ENCODE assay signal across 25 cellular contexts in the genomic region with DNA sequence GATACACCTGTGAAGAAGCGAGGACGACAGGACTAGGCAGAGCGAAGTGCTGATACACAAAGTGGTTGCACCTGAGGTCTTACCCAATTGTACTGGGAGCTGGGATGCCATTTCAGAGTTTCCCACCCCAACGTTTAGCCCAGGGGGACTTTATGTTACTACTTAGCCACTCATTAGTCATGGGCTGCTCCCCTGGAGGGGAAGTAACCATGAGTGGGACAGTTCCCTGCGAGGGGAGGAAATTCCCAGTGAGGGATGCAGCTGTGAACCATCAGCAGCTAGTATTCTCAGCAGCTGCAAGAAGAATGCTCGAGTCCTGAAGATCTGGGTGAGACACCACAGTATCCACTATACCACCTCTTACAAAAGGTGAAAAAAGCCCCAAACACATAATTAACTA.
"Had no signal": no experiment of that assay in that cellular context is flagged by ENCODE, and none has a peak within 500 bp of the region (broad histone marks: within the 10 kb centered on the region; RNA-seq: fewer than 3 reads in every experiment).

No MANE protein-coding gene starts in this region.

- H3K4me1 Mint-ChIP-seq: activated B cell treated with CpG ODN at 0.5 μM for 24 hours; activated CD4-positive, alpha-beta T cell treated with anti-CD3 and anti-CD28 coated beads, Interleukin-2, amount 10 ng/mL, durations not matched to agents 24 days and 14 days; activated CD8-positive, alpha-beta memory T cell treated with anti-CD3 and anti-CD28 coated beads, Interleukin-2, amount 10 ng/mL, durations not matched to agents 7 days and 5 days; activated naive CD4-positive, alpha-beta T cell treated with anti-CD3 and anti-CD28 coated beads, Interleukin-2, amount 50 U/mL, for 24 hours had no signal

- H3K36me3 ChIP-seq: breast epithelium, colonic mucosa, Peyer's patch had no signal

- FAIRE-seq: TTC549 had no signal

- H3K27ac ChIP-seq: breast epithelium, colonic mucosa, Peyer's patch had no signal

- H3K4me3 ChIP-seq: breast epithelium, colonic mucosa, Peyer's patch had no signal

- DNase-seq: activated B cell treated with CpG ODN at 0.5 μM for 24 hours; activated CD4-positive, alpha-beta T cell treated with anti-CD3 and anti-CD28 coated beads for 1 hour; activated CD4-positive, alpha-beta T cell treated with anti-CD3 and anti-CD28 coated beads, Interleukin-2, amount 10 ng/mL, durations not matched to agents 24 days and 14 days; activated CD4-positive, alpha-beta T cell treated with anti-CD3 and anti-CD28 coated beads, Interleukin-2, amount 50 U/mL, for 48 hours; activated CD8-positive, alpha-beta memory T cell treated with anti-CD3 and anti-CD28 coated beads, Interleukin-2, amount 10 ng/mL, durations not matched to agents 7 days and 5 days; activated effector memory CD4-positive, alpha-beta T cell treated with Interleukin-2 at 50 U/mL for 16 hours; activated naive CD4-positive, alpha-beta T cell; activated T-cell treated with anti-CD3 and anti-CD28 coated beads, Interleukin-2, amount 50 U/mL, for 24 hours; caudate nucleus; colonic mucosa; MM.1S; NCI-H1105 treated with DMSO at 0.1 percent for 48 hours; NCI-H146; NCI-H187 treated with DMSO at 0.1 percent for 48 hours; NCI-H2081 treated with DMSO at 0.1 percent for 48 hours; NCI-H446 treated with DMSO at 0.1 percent for 48 hours; NCI-H524 treated with DMSO at 0.1 percent for 48 hours; NCI-H748 treated with DMSO at 0.1 percent for 48 hours; Peyer's patch; SHP77; T1000 had no signal

- H3K27ac Mint-ChIP-seq: activated B cell treated with CpG ODN at 0.5 μM for 24 hours; activated CD4-positive, alpha-beta T cell treated with anti-CD3 and anti-CD28 coated beads, Interleukin-2, amount 10 ng/mL, durations not matched to agents 24 days and 14 days; activated CD8-positive, alpha-beta memory T cell treated with anti-CD3 and anti-CD28 coated beads, Interleukin-2, amount 10 ng/mL, durations not matched to agents 7 days and 5 days; activated naive CD4-positive, alpha-beta T cell treated with anti-CD3 and anti-CD28 coated beads, Interleukin-2, amount 50 U/mL, for 24 hours; activated T-cell treated with anti-CD3 and anti-CD28 coated beads, Interleukin-2, amount 50 U/mL, for 24 hours; activated T-helper 1 cell treated with anti-CD3 and anti-CD28 coated beads, Interleukin-12 subunit alpha, Interleukin-12 subunit beta, Interleukin-2, Interleukin-4 antibody, amounts not matched to agents 30 ng/mL and 10 ng/mL and 1 ng/mL, durations not matched to agents 14 hours and 24 hours and 36 hours had no signal

- H3K27me3 Mint-ChIP-seq: activated B cell treated with CpG ODN at 0.5 μM for 24 hours had no signal

- H3K27me3 ChIP-seq: breast epithelium, colonic mucosa, Peyer's patch had no signal

- H3K4me1 ChIP-seq: breast epithelium, colonic mucosa, Peyer's patch had no signal

- H3K9me3 Mint-ChIP-seq: activated CD4-positive, alpha-beta T cell treated with anti-CD3 and anti-CD28 coated beads, Interleukin-2, amount 10 ng/mL, durations not matched to agents 24 days and 14 days; activated naive CD4-positive, alpha-beta T cell treated with anti-CD3 and anti-CD28 coated beads, Interleukin-2, amount 50 U/mL, for 24 hours; activated T-cell treated with anti-CD3 and anti-CD28 coated beads, Interleukin-2, amount 50 U/mL, for 24 hours had no signal

- H3K4me3 Mint-ChIP-seq: activated B cell treated with CpG ODN at 0.5 μM for 24 hours; activated CD4-positive, alpha-beta T cell treated with anti-CD3 and anti-CD28 coated beads, Interleukin-2, amount 10 ng/mL, durations not matched to agents 24 days and 14 days; activated CD8-positive, alpha-beta memory T cell treated with anti-CD3 and anti-CD28 coated beads, Interleukin-2, amount 10 ng/mL, durations not matched to agents 7 days and 5 days; activated naive CD4-positive, alpha-beta T cell treated with anti-CD3 and anti-CD28 coated beads, Interleukin-2, amount 50 U/mL, for 24 hours; activated T-cell treated with anti-CD3 and anti-CD28 coated beads, Interleukin-2, amount 50 U/mL, for 24 hours; activated T-helper 1 cell treated with anti-CD3 and anti-CD28 coated beads, Interleukin-12 subunit alpha, Interleukin-12 subunit beta, Interleukin-2, Interleukin-4 antibody, amounts not matched to agents 30 ng/mL and 10 ng/mL and 1 ng/mL, durations not matched to agents 14 hours and 24 hours and 36 hours had no signal

- H3K9me3 ChIP-seq: breast epithelium, colonic mucosa, Peyer's patch had no signal

- H3K36me3 Mint-ChIP-seq: activated CD8-positive, alpha-beta memory T cell treated with anti-CD3 and anti-CD28 coated beads, Interleukin-2, amount 10 ng/mL, durations not matched to agents 7 days and 5 days; activated naive CD4-positive, alpha-beta T cell treated with anti-CD3 and anti-CD28 coated beads, Interleukin-2, amount 50 U/mL, for 24 hours had no signal

- ATAC-seq: activated CD8-positive, alpha-beta memory T cell treated with anti-CD3 and anti-CD28 coated beads, Interleukin-2, amount 10 ng/mL, durations not matched to agents 7 days and 5 days had no signal
